In genomic region chr10:127492607-127493250, GRCh38 we compare ENCODE assay signal across 1 cellular context.
TF ChIP-seq lines count a peak whose summit lies in the region.

No MANE protein-coding gene starts in this region.

TF ChIP-seq in HCT116, 20 proteins besides CTCF, POLR2A, EP300 and RAD21 (continued from another document):
- no peak for TF ChIP-seq SRF (IDR thresholded peaks at IDR 0.05; ENCODE audit: low read depth)
- TF ChIP-seq ATF3 (IDR thresholded peaks at IDR 0.05), result no peak
- no peak for TF ChIP-seq REST (IDR thresholded peaks at IDR 0.05; ENCODE audit: low read depth)
- no peak for TF ChIP-seq SIN3A (IDR thresholded peaks at IDR 0.05; ENCODE audit: low read depth)
- no peak for TF ChIP-seq EGR1 (IDR thresholded peaks at IDR 0.05; ENCODE audit: low read depth)
- no peak for TF ChIP-seq ELF1 (IDR thresholded peaks at IDR 0.05; ENCODE audit: borderline replicate concordance, low read depth)
TF ChIP-seq in HCT116: peak in this region for 0.
